2 cellular contexts compared by ENCODE assay signal in the genomic region with DNA sequence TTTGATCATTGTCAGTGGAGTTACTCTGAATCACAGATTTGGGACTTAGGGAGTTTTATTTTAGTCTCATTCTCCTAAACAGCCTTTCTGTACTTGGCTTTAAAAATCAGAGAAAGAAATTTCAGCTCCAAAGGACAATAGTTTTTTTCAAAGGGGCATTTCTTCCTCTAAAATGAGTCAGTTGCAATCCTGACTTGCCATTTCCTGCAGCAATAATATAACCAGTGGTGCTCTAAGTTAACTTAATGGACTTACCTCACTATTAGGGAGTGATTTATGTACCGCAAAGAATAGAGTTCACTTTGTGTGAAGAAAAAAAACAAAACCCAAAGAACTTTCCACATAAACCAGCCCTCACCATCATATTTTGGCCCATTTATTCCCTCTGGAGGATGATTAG.
TF ChIP-seq lines count a peak whose summit lies in the region.

No MANE protein-coding gene starts in this region.

TF ChIP-seq in SK-N-SH, 30 proteins besides CTCF, POLR2A, EP300 and RAD21:
- TF ChIP-seq FOXM1 (IDR thresholded peaks at IDR 0.05; ENCODE audit: low read depth) (no peak), NRF1 (IDR thresholded peaks at IDR 0.05; ENCODE audit: low read depth, low read length) (no peak)

TF ChIP-seq in endothelial cell of umbilical vein, 7 proteins besides CTCF, POLR2A, EP300 and RAD21:
- TF ChIP-seq GATA2 (IDR thresholded peaks at IDR 0.05; ENCODE audit: insufficient read depth, insufficient read length, low read depth, low read length): no peak
- no peak for TF ChIP-seq MYC (IDR thresholded peaks at IDR 0.05; ENCODE audit: low read depth, low read length)
- TF ChIP-seq EZH2 (IDR thresholded peaks at IDR 0.05; ENCODE audit: borderline replicate concordance, low read depth, low read length, severe bottlenecking): no peak
- TF ChIP-seq, protein P1, sequence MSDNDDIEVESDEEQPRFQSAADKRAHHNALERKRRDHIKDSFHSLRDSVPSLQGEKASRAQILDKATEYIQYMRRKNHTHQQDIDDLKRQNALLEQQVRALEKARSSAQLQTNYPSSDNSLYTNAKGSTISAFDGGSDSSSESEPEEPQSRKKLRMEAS (IDR thresholded peaks at IDR 0.05; ENCODE audit: insufficient read depth, insufficient read length): no peak
- TF ChIP-seq JUN (IDR thresholded peaks at IDR 0.05; ENCODE audit: borderline replicate concordance, insufficient read depth, insufficient read length, low read depth): peak; percentile 45
- peak; percentile 61 for TF ChIP-seq FOS (IDR thresholded peaks at IDR 0.05; ENCODE audit: borderline replicate concordance, insufficient read depth, low read length)
TF ChIP-seq in endothelial cell of umbilical vein: peak in this region for 2.
